In the genomic region with DNA sequence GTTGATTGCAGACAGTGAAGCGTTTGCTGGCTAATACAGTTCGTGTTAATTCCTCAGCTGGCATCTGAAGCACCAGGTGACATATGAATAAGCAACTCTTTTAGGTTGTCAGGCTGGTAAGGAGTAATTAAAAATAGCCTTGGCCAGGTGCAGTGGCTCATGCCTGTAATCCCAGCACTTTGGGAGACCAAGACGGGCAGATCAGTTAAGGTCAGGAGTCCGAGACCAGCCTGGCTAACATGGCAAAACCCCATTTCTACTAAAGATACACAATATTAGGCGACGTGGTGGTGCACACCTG, we compare ENCODE assay signal across 15 cellular contexts.
DNase-seq lines count a peak whose midpoint lies in the region; ATAC-seq, FAIRE-seq and TF ChIP-seq lines count a peak whose summit lies in the region.
"Had no signal": no experiment of that assay in that cellular context is flagged by ENCODE, and none has a peak within 500 bp of the region (broad histone marks: within the 10 kb centered on the region; RNA-seq: fewer than 3 reads in every experiment).

No MANE protein-coding gene starts in this region.

- intact Hi-C loops in K562 (cut with micrococcal nuclease) = no loop called here
- intact Hi-C loops in CD4-positive, alpha-beta memory T cell (cut with micrococcal nuclease) = no loop called here

- TF ChIP-seq RAD21 in K562 (CRISPR knock-in tag; conservative IDR thresholded peaks at IDR 0.05 in 1 of 2, IDR thresholded peaks at IDR 0.05 in 1 of 2) = no peak

- H3K36me3 Mint-ChIP-seq in glutamatergic neuron (ENCODE audit: unreplicated experiment) (no peaks in the 10 kb centered on the region), progenitor cell of endocrine pancreas (ENCODE audit: insufficient read depth) (no peaks in the 10 kb centered on the region)
- H3K36me3 Mint-ChIP-seq in CD4-positive, alpha-beta memory T cell = no peaks in the 10 kb centered on the region
- no peaks in the 10 kb centered on the region for H3K36me3 Mint-ChIP-seq in activated naive CD8-positive, alpha-beta T cell treated with anti-CD3 and anti-CD28 coated beads for 36 hours

- H3K4me1 ChIP-seq in HUES64 (ENCODE audit: insufficient read depth, low read length) = peaks cover 42% of the 10 kb centered on the region
- H3K4me1 ChIP-seq in K562 (replicated peaks in 1 of 2; ENCODE audit: control insufficient read depth in 2 of 2, insufficient read depth in 2 of 2, low read length in 2 of 2) = no peaks in the 10 kb centered on the region
- H3K4me1 ChIP-seq in CD4-positive, alpha-beta memory T cell (ENCODE audit: insufficient read depth, low read length) = no peaks in the 10 kb centered on the region

- no peaks in the 10 kb centered on the region for H3K9me1 ChIP-seq in K562 (ENCODE audit: control insufficient read depth, insufficient read depth, low read length)

- no peak overlapping the region for H2AFZ ChIP-seq in K562 (ENCODE audit: low read depth, low read length)

- H3K9me3 Mint-ChIP-seq in glutamatergic neuron (ENCODE audit: unreplicated experiment) = peaks cover 17% of the 10 kb centered on the region
- no peaks in the 10 kb centered on the region for H3K9me3 Mint-ChIP-seq in progenitor cell of endocrine pancreas (ENCODE audit: low read depth)
- H3K9me3 Mint-ChIP-seq in CD4-positive, alpha-beta memory T cell = no peaks in the 10 kb centered on the region
- H3K9me3 Mint-ChIP-seq in activated naive CD8-positive, alpha-beta T cell treated with anti-CD3 and anti-CD28 coated beads for 36 hours = no peaks in the 10 kb centered on the region

- 94% methylated on average over 6 of the region's 6 CpGs for WGBS in HUES64
- 18% methylated on average over 6 of the region's 6 CpGs for WGBS in K562 (ENCODE audit: insufficient coverage, low coverage, missing lambda C conversion rate)

- TF ChIP-seq POLR2A in K562 (conservative IDR thresholded peaks at IDR 0.05) = no peak

- peak overlapping the region; percentile 89 for H3K27ac Mint-ChIP-seq in glutamatergic neuron (ENCODE audit: unreplicated experiment)
- peak overlapping the region; percentile 91 for H3K27ac Mint-ChIP-seq in progenitor cell of endocrine pancreas
- H3K27ac Mint-ChIP-seq in CD4-positive, alpha-beta memory T cell = no peak overlapping the region
- no peak overlapping the region for H3K27ac Mint-ChIP-seq in activated naive CD8-positive, alpha-beta T cell treated with anti-CD3 and anti-CD28 coated beads for 36 hours

- H3K4me3 ChIP-seq in HUES64 (ENCODE audit: low read length) = no peak overlapping the region
- no peak overlapping the region for H3K4me3 ChIP-seq in K562
- no peak overlapping the region for H3K4me3 ChIP-seq in CD4-positive, alpha-beta memory T cell (ENCODE audit: low read length in 2 of 2)

- CTCF ChIA-PET in K562 (lab: Yijun Ruan, JAX; ENCODE audit: low intra/inter-chr PET ratio) = no interaction called here
- CTCF ChIA-PET in CD4-positive, alpha-beta memory T cell (lab: Charles Lee; ENCODE audit: partially characterized antibody) = no interaction called here

- H3K27me3 ChIP-seq in HUES64 (ENCODE audit: insufficient read depth, low read length) (no peaks in the 10 kb centered on the region), K562 (ENCODE audit: control insufficient read depth in 2 of 2, insufficient read depth in 2 of 2, low read length in 2 of 2) (peaks cover 0 to 3% of the 10 kb centered on the region in 2 experiments; a peak in 3 of 5 replicates)
- no peaks in the 10 kb centered on the region for H3K27me3 ChIP-seq in CD4-positive, alpha-beta memory T cell (ENCODE audit: insufficient read depth, low read length)

- no peak for ATAC-seq in K562
- ATAC-seq: HCT116 had no signal

- FAIRE-seq in K562 (lab: Jason Lieb, UNC) = no peak
- FAIRE-seq: RCC 7860 had no signal

- H3K27ac ChIP-seq in HUES64 (ENCODE audit: low read depth, low read length) (peak overlapping the region; percentile 48; the same call in 1 of the 2 replicates), K562 (ENCODE audit: extremely low read depth, low read depth, low read length) (no peak overlapping the region)
- no peak overlapping the region for H3K27ac ChIP-seq in CD4-positive, alpha-beta memory T cell (ENCODE audit: low read depth, low read length)

- POLR2A ChIA-PET in K562 (lab: Yijun Ruan, JAX) = interaction anchor here (0.7 kb wide), 1 partner anchor 38 kb away, joined by 3 read pairs; no protein-coding TSS in a partner anchor
- POLR2A ChIA-PET in CD4-positive, alpha-beta memory T cell (lab: Charles Lee; ENCODE audit: partially characterized antibody) = no interaction called here

- no TSS peak for BruUV-seq in K562 (replicated peaks; lab: Mats Ljungman, UMichigan)

- H3K36me3 ChIP-seq in HUES64 (ENCODE audit: insufficient read depth, low read length) (0 out of 2 replicates have a peak, but pooled peaks cover 5% of the 10 kb centered on the region), K562 (ENCODE audit: control insufficient read depth, insufficient read depth, low read length) (no peaks in the 10 kb centered on the region)
- no peaks in the 10 kb centered on the region for H3K36me3 ChIP-seq in CD4-positive, alpha-beta memory T cell (ENCODE audit: insufficient read depth, low read length)

- H3K4me1 Mint-ChIP-seq in glutamatergic neuron (ENCODE audit: low read depth, unreplicated experiment) = peaks cover 54% of the 10 kb centered on the region
- peaks cover 15% of the 10 kb centered on the region for H3K4me1 Mint-ChIP-seq in progenitor cell of endocrine pancreas (ENCODE audit: low read depth)
- no peaks in the 10 kb centered on the region for H3K4me1 Mint-ChIP-seq in CD4-positive, alpha-beta memory T cell
- no peaks in the 10 kb centered on the region for H3K4me1 Mint-ChIP-seq in activated naive CD8-positive, alpha-beta T cell treated with anti-CD3 and anti-CD28 coated beads for 36 hours

- no peak for TF ChIP-seq CTCF in K562 (IDR thresholded peaks at IDR 0.05 in 2 of 3, conservative IDR thresholded peaks at IDR 0.05 in 1 of 3; ENCODE audit: insufficient read depth in 2 of 3, low read depth in 1 of 3, low read length in 3 of 3)
- TF ChIP-seq CTCF in glutamatergic neuron (IDR thresholded peaks at IDR 0.05; ENCODE audit: partially characterized antibody, unreplicated experiment) = no peak
- no peak for TF ChIP-seq CTCF in progenitor cell of endocrine pancreas (IDR thresholded peaks at IDR 0.05; ENCODE audit: unreplicated experiment)

- no peak for TF ChIP-seq EP300 in K562 (IDR thresholded peaks at IDR 0.05; ENCODE audit: low read length)

- DNase-seq in K562 (ENCODE audit: extremely low read depth in 1 of 4, low spot score in 3 of 4) (no peak), glutamatergic neuron (no peak), progenitor cell of endocrine pancreas (ENCODE audit: low spot score, unreplicated experiment) (no peak), AML-193 (lab: John Stamatoyannopoulos, UW) (no peak), epidermal melanocyte (ENCODE audit: insufficient read length, low spot score) (no peak)
- no peak for DNase-seq in CD4-positive, alpha-beta memory T cell
- no peak for DNase-seq in activated naive CD8-positive, alpha-beta T cell treated with anti-CD3 and anti-CD28 coated beads for 36 hours
- DNase-seq: DMS79, KBM-7, NCI-H1436, NCI-H2029, Right ventricle myocardium superior had no signal

- H3K9me3 ChIP-seq in HUES64 (ENCODE audit: insufficient read depth, low read depth, low read length) = no peaks in the 10 kb centered on the region
- H3K9me3 ChIP-seq in K562 (replicated peaks; ENCODE audit: control insufficient read depth, insufficient read depth, low read depth, low read length) = no peaks in the 10 kb centered on the region
- no peaks in the 10 kb centered on the region for H3K9me3 ChIP-seq in CD4-positive, alpha-beta memory T cell (ENCODE audit: control insufficient read depth in 1 of 2, low read length in 2 of 2)

- H4K20me1 ChIP-seq in K562 (replicated peaks; ENCODE audit: control insufficient read depth, insufficient read depth, low read length) = no peaks in the 10 kb centered on the region

- H3K4me3 Mint-ChIP-seq in glutamatergic neuron (ENCODE audit: unreplicated experiment) = peak overlapping the region; percentile 82
- no peak overlapping the region for H3K4me3 Mint-ChIP-seq in progenitor cell of endocrine pancreas (ENCODE audit: low read depth)
- no peak overlapping the region for H3K4me3 Mint-ChIP-seq in CD4-positive, alpha-beta memory T cell
- no peak overlapping the region for H3K4me3 Mint-ChIP-seq in activated naive CD8-positive, alpha-beta T cell treated with anti-CD3 and anti-CD28 coated beads for 36 hours

- peak overlapping the region; percentile 10; the same call in 1 of the 2 replicates for H3K4me2 ChIP-seq in K562 (ENCODE audit: insufficient read depth, low read length)

- peaks cover 7% of the 10 kb centered on the region for H3K27me3 Mint-ChIP-seq in glutamatergic neuron (ENCODE audit: unreplicated experiment)
- no peaks in the 10 kb centered on the region for H3K27me3 Mint-ChIP-seq in progenitor cell of endocrine pancreas
- peaks cover 11 to 12% of the 10 kb centered on the region in 2 donors for H3K27me3 Mint-ChIP-seq in CD4-positive, alpha-beta memory T cell
- H3K27me3 Mint-ChIP-seq in activated naive CD8-positive, alpha-beta T cell treated with anti-CD3 and anti-CD28 coated beads for 36 hours = peaks cover 10% of the 10 kb centered on the region

- no peaks in the 10 kb centered on the region for H3K79me2 ChIP-seq in K562 (ENCODE audit: control insufficient read depth, insufficient read depth, low read length)

- H3K9ac ChIP-seq in HUES64 (ENCODE audit: low read depth, low read length) (no peak overlapping the region), K562 (ENCODE audit: insufficient read depth in 1 of 2, low read depth in 2 of 2, low read length in 2 of 2) (no peak overlapping the region)

- in situ Hi-C loops in K562 (cut with MboI) = no loop called here

TF ChIP-seq in K562, 482 proteins besides CTCF, POLR2A, EP300 and RAD21 (continues in another document):
- TF ChIP-seq CBFB (CRISPR knock-in tag; IDR thresholded peaks at IDR 0.05) (no peak), STAG1 (CRISPR knock-in tag; IDR thresholded peaks at IDR 0.05; ENCODE audit: borderline replicate concordance) (no peak), CREM (IDR thresholded peaks at IDR 0.05; ENCODE audit: low read depth) (no peak), CSDE1 (IDR thresholded peaks at IDR 0.05) (no peak), MED1 (CRISPR knock-in tag; IDR thresholded peaks at IDR 0.05; ENCODE audit: borderline replicate concordance) (no peak)
- TF ChIP-seq, protein P1, sequence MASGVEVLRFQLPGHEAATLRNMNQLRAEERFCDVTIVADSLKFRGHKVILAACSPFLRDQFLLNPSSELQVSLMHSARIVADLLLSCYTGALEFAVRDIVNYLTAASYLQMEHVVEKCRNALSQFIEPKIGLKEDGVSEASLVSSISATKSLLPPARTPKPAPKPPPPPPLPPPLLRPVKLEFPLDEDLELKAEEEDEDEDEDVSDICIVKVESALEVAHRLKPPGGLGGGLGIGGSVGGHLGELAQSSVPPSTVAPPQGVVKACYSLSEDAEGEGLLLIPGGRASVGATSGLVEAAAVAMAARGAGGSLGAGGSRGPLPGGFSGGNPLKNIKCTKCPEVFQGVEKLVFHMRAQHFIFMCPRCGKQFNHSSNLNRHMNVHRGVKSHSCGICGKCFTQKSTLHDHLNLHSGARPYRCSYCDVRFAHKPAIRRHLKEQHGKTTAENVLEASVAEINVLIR (CRISPR knock-in tag; IDR thresholded peaks at IDR 0.05) = no peak

Comparison
In these comparisons a context has a peak if more than half of its experiments do, and no peak if none do; other contexts are left out.
1. H3K27ac Mint-ChIP-seq: peak in glutamatergic neuron (single experiment) and progenitor cell of endocrine pancreas (single experiment); none in CD4-positive, alpha-beta memory T cell (0 of 7) and activated naive CD8-positive, alpha-beta T cell treated with anti-CD3 and anti-CD28 coated beads for 36 hours (single experiment).